Comparison of ENCODE assay signal across 2 cellular contexts in the genomic region with DNA sequence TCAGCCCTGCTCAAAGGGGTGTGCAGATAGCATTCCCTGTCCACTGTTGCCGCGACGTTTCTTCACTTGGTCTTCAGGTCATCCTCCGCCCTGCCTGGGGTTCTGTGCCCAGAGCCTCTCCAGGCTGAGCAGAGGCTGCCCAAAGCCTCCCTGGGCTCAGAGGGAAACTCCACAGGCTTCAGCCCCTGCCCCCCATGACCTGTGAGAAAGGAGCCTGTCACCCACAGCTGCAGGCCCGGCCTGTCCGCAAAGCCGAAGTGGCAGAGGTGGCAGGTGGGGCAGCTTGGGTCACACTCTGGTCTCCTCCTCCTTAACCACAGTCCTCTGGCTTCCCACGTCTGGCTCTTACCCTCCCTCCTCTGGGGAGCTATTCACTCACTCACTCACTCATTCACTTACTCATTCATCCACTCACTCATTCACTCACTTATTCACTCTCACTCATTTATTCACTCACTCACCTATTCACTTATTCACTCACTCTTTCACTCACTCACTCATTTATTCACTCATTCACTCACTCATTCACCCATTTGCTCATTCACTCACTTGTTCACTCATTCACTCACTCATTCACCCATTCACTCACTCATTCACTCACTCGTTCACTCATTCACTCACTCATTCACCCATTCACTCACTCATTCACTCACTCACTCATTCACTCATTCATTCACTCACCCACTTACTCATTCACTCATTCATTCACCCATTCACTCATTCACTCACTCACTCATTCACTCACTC.
A peak's percentile ranks its signal among the peaks of the same experiment; 100 is the strongest.
TF ChIP-seq lines count a peak whose summit lies in the region.

No MANE protein-coding gene starts in this region.

TF ChIP-seq in HEK293, 187 proteins besides CTCF, POLR2A, EP300 and RAD21 (continued from another document):
- TF ChIP-seq, protein P1, sequence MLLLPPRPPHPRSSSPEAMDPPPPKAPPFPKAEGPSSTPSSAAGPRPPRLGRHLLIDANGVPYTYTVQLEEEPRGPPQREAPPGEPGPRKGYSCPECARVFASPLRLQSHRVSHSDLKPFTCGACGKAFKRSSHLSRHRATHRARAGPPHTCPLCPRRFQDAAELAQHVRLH (tag by site-specific recombination; IDR thresholded peaks at IDR 0.05) = peak; percentile 57; the same call in 1 of the 2 replicates
- TF ChIP-seq, protein P2, sequence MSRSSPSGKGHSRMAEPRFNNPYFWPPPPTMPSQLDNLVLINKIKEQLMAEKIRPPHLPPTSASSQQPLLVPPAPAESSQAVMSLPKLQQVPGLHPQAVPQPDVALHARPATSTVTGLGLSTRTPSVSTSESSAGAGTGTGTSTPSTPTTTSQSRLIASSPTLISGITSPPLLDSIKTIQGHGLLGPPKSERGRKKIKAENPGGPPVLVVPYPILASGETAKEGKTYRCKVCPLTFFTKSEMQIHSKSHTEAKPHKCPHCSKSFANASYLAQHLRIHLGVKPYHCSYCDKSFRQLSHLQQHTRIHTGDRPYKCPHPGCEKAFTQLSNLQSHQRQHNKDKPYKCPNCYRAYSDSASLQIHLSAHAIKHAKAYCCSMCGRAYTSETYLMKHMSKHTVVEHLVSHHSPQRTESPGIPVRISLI (tag by site-specific recombination; IDR thresholded peaks at IDR 0.05) = no peak
- TF ChIP-seq PRDM1 (tag by site-specific recombination; IDR thresholded peaks at IDR 0.05) (peak; percentile 100), ZFP41 (tag by site-specific recombination; IDR thresholded peaks at IDR 0.05; ENCODE audit: borderline replicate concordance) (no peak), TCF7L2 (IDR thresholded peaks at IDR 0.05; ENCODE audit: borderline replicate concordance, low read depth, low read length) (no peak), ZEB2 (tag by site-specific recombination; IDR thresholded peaks at IDR 0.05) (no peak), KLF16 (tag by site-specific recombination; IDR thresholded peaks at IDR 0.05) (no peak), ZNF792 (tag by site-specific recombination; IDR thresholded peaks at IDR 0.05) (no peak), ZNF155 (tag by site-specific recombination; IDR thresholded peaks at IDR 0.05) (no peak), SALL2 (tag by site-specific recombination; IDR thresholded peaks at IDR 0.05; ENCODE audit: borderline replicate concordance) (no peak), ZNF24 (tag by site-specific recombination; IDR thresholded peaks at IDR 0.05) (peak; percentile 86), SP7 (tag by site-specific recombination; IDR thresholded peaks at IDR 0.05) (no peak)
- TF ChIP-seq, protein P3, sequence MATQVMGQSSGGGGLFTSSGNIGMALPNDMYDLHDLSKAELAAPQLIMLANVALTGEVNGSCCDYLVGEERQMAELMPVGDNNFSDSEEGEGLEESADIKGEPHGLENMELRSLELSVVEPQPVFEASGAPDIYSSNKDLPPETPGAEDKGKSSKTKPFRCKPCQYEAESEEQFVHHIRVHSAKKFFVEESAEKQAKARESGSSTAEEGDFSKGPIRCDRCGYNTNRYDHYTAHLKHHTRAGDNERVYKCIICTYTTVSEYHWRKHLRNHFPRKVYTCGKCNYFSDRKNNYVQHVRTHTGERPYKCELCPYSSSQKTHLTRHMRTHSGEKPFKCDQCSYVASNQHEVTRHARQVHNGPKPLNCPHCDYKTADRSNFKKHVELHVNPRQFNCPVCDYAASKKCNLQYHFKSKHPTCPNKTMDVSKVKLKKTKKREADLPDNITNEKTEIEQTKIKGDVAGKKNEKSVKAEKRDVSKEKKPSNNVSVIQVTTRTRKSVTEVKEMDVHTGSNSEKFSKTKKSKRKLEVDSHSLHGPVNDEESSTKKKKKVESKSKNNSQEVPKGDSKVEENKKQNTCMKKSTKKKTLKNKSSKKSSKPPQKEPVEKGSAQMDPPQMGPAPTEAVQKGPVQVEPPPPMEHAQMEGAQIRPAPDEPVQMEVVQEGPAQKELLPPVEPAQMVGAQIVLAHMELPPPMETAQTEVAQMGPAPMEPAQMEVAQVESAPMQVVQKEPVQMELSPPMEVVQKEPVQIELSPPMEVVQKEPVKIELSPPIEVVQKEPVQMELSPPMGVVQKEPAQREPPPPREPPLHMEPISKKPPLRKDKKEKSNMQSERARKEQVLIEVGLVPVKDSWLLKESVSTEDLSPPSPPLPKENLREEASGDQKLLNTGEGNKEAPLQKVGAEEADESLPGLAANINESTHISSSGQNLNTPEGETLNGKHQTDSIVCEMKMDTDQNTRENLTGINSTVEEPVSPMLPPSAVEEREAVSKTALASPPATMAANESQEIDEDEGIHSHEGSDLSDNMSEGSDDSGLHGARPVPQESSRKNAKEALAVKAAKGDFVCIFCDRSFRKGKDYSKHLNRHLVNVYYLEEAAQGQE (tag by site-specific recombination; IDR thresholded peaks at IDR 0.05) = no peak
- TF ChIP-seq, protein P4, sequence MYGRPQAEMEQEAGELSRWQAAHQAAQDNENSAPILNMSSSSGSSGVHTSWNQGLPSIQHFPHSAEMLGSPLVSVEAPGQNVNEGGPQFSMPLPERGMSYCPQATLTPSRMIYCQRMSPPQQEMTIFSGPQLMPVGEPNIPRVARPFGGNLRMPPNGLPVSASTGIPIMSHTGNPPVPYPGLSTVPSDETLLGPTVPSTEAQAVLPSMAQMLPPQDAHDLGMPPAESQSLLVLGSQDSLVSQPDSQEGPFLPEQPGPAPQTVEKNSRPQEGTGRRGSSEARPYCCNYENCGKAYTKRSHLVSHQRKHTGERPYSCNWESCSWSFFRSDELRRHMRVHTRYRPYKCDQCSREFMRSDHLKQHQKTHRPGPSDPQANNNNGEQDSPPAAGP (tag by site-specific recombination; IDR thresholded peaks at IDR 0.05) = 0 out of 2 replicates have a peak, but pooled peaks have one; percentile 54
- TF ChIP-seq, protein P5, sequence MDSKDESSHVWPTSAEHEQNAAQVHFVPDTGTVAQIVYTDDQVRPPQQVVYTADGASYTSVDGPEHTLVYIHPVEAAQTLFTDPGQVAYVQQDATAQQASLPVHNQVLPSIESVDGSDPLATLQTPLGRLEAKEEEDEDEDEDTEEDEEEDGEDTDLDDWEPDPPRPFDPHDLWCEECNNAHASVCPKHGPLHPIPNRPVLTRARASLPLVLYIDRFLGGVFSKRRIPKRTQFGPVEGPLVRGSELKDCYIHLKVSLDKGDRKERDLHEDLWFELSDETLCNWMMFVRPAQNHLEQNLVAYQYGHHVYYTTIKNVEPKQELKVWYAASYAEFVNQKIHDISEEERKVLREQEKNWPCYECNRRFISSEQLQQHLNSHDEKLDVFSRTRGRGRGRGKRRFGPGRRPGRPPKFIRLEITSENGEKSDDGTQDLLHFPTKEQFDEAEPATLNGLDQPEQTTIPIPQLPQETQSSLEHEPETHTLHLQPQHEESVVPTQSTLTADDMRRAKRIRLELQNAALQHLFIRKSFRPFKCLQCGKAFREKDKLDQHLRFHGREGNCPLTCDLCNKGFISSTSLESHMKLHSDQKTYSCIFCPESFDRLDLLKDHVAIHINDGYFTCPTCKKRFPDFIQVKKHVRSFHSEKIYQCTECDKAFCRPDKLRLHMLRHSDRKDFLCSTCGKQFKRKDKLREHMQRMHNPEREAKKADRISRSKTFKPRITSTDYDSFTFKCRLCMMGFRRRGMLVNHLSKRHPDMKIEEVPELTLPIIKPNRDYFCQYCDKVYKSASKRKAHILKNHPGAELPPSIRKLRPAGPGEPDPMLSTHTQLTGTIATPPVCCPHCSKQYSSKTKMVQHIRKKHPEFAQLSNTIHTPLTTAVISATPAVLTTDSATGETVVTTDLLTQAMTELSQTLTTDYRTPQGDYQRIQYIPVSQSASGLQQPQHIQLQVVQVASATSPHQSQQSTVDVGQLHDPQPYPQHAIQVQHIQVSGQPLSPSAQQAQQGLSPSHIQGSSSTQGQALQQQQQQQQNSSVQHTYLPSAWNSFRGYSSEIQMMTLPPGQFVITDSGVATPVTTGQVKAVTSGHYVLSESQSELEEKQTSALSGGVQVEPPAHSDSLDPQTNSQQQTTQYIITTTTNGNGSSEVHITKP (tag by site-specific recombination; IDR thresholded peaks at IDR 0.05) = no peak

TF ChIP-seq in K562, 482 proteins besides CTCF, POLR2A, EP300 and RAD21 (continued from another document):
- 0 out of 4 replicates have a peak, but pooled peaks of 1 of the 2 experiments have one; percentile 8 for TF ChIP-seq TRIM24 (IDR thresholded peaks at IDR 0.05)
- TF ChIP-seq, protein P6, sequence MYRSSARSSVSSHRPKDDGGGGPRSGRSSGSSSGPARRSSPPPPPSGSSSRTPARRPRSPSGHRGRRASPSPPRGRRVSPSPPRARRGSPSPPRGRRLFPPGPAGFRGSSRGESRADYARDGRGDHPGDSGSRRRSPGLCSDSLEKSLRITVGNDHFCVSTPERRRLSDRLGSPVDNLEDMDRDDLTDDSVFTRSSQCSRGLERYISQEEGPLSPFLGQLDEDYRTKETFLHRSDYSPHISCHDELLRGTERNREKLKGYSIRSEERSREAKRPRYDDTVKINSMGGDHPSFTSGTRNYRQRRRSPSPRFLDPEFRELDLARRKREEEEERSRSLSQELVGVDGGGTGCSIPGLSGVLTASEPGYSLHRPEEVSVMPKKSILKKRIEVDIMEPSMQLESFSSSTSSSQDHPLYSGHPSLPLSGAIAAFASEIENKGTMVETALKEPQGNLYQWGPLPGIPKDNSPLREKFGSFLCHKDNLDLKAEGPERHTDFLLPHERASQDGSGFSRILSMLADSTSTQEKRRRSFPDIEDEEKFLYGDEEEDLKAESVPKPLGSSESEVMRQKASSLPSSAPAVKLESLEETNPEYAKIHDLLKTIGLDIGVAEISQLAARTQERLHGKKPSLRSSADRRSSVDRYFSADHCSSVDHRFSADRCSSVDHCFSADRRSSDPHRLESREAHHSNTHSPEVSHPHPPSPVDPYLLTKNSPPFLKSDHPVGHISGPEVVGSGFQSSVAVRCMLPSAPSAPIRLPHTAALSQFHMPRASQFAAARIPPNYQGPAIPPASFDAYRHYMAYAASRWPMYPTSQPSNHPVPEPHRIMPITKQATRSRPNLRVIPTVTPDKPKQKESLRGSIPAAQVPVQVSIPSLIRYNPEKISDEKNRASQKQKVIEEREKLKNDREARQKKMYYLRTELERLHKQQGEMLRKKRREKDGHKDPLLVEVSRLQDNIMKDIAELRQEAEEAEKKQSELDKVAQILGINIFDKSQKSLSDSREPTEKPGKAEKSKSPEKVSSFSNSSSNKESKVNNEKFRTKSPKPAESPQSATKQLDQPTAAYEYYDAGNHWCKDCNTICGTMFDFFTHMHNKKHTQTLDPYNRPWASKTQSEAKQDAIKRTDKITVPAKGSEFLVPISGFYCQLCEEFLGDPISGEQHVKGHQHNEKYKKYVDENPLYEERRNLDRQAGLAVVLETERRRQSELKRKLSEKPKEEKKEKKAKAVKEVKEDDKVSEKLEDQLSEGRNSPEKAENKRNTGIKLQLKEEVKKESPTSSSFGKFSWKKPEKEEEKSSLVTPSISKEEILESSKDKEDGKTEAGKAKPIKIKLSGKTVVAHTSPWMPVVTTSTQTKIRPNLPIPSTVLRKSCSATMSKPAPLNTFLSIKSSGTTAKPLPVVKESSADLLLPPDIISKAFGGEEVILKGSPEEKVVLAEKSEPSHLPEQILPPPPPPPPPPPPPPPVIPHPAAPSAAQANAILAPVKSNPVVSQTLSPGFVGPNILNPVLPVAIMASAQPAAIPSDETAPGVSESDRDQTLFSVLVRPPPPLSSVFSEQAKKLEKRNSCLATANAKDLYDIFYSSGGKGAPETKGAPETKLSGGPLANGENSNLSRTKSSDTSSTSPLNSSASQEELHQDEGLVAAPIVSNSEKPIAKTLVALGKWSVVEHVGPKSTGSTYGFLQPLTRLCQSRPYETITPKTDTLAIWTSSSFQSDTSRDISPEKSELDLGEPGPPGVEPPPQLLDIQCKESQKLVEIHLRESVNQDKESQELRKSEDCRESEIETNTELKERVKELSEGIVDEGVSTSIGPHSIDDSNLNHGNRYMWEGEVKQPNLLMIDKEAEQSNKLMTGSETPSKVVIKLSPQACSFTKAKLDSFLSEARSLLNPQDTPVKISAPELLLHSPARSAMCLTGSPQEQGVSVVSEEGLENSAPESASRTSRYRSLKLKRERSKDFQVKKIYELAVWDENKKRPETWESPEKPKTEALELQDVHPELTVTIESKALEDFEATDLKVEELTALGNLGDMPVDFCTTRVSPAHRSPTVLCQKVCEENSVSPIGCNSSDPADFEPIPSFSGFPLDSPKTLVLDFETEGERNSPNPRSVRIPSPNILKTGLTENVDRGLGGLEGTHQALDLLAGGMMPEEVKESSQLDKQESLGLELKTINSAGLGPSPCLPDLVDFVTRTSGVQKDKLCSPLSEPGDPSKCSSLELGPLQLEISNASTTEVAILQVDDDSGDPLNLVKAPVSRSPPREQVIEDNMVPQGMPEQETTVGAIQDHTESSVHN (IDR thresholded peaks at IDR 0.05; ENCODE audit: borderline replicate concordance in 1 of 2, low read depth in 1 of 2) = 0 out of 4 replicates have a peak, but pooled peaks of 1 of the 2 experiments have one; percentile 41
- peak; percentile 97 for TF ChIP-seq TSC22D4 (tag; IDR thresholded peaks at IDR 0.05)
- TF ChIP-seq ZNF212 (CRISPR knock-in tag; IDR thresholded peaks at IDR 0.05) = no peak
